ENCODE assay signal across 8 cellular contexts in the genomic region with DNA sequence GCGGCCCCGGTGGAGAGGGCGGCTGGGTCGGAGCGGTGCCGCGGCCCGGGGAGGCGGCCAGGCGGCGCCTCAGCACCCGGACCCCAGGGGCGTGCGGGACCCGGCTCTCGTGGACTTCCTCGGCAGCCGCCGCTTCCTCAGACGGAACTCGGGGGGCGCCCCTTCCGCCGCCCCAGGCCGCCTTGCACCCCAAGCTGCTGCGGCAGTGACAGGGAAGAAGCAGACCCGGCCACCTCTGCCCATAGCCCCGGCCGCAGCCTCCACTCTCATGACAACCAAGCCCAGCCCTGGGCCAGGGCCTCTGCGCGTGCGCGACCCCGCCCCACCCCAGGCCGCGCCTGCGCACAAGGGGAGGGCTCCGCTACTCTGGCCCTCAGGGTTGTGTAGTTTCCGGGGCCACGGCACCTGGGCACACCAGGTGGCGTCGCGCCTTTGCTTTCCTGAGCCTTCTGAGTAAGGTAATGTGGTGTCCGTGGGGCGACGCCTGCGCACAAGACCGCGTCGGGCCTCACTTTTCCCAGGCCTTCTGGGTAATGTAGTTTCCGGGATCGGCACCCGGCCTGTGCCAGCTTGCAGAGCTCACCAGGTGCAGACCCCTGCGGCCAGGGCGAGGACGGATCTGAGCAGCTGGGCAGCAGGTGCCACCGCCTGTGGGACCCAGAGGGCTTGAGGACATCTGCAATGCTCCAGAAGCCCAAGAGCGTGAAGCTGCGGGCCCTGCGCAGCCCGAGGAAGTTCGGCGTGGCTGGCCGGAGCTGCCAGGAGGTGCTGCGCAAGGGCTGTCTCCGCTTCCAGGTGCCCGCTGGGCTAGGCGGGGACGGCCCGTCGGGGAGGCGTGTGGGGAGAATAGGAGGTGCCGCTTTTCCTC. TPM values are rescaled to one million over a fixed set of nuclear protein-coding genes. Genes with fewer than 3 reads are reported as not detected.
DNase-seq lines count a peak whose midpoint lies in the region; ATAC-seq, FAIRE-seq and TF ChIP-seq lines count a peak whose summit lies in the region.

A gene (minus strand): TSS at position 289 of the 868 bp plus-strand sequence. CDS start 4,804 bp downstream, outside the sequence.
A gene with protein sequence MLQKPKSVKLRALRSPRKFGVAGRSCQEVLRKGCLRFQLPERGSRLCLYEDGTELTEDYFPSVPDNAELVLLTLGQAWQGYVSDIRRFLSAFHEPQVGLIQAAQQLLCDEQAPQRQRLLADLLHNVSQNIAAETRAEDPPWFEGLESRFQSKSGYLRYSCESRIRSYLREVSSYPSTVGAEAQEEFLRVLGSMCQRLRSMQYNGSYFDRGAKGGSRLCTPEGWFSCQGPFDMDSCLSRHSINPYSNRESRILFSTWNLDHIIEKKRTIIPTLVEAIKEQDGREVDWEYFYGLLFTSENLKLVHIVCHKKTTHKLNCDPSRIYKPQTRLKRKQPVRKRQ (plus strand): TSS at position 554 of the 868 bp plus-strand sequence. CDS start 128 bp downstream, at position 682.

- H3K27ac ChIP-seq in BLaER1 (peak within 1 kb of the TSS; percentile 83), left lung (peak within 1 kb of the TSS; percentile 63 to 89)

- peaks cover 72% of the 10 kb centered on the region for H4K20me1 ChIP-seq in BLaER1

- peak within 1 kb of the TSS; percentile 97 for H3K4me3 Mint-ChIP-seq in dendritic cell treated with granulocyte-macrophage colony-stimulating factor and Interleukin-4, amounts not matched to agents 40 ng/mL and 50 ng/mL, for 4 days

- no peaks in the 10 kb centered on the region for H3K27me3 Mint-ChIP-seq in dendritic cell treated with granulocyte-macrophage colony-stimulating factor and Interleukin-4, amounts not matched to agents 40 ng/mL and 50 ng/mL, for 4 days

- peak within 1 kb of the TSS; percentile 88 for H3K27ac Mint-ChIP-seq in dendritic cell treated with granulocyte-macrophage colony-stimulating factor and Interleukin-4, amounts not matched to agents 40 ng/mL and 50 ng/mL, for 4 days

- no peaks in the 10 kb centered on the region for H3K9me3 ChIP-seq in BLaER1
- H3K9me3 ChIP-seq in left lung = no peaks in the 10 kb centered on the region

- peaks cover 8% of the 10 kb centered on the region for H3K36me3 Mint-ChIP-seq in dendritic cell treated with granulocyte-macrophage colony-stimulating factor and Interleukin-4, amounts not matched to agents 40 ng/mL and 50 ng/mL, for 4 days (ENCODE audit: low read depth)

- H3K4me1 ChIP-seq in BLaER1 (peaks cover 32% of the 10 kb centered on the region), left lung (peaks cover 17 to 31% of the 10 kb centered on the region in 2 donors)

- H3K36me3 ChIP-seq in BLaER1 (peaks cover 19% of the 10 kb centered on the region; the same call in 1 of the 2 replicates), left lung (peaks cover 0 to under 1% of the 10 kb centered on the region in 2 donors)

- peak; percentile 98 for FAIRE-seq in GM19239 (lab: Jason Lieb, UNC)

- H3K4me2 ChIP-seq in BLaER1 = peak within 1 kb of the TSS; percentile 92

- peak within 1 kb of the TSS; percentile 85 for H3K4me3 ChIP-seq in BLaER1
- H3K4me3 ChIP-seq in left lung = peak within 1 kb of the TSS; percentile 95

- DNase-seq in GM19239 (ENCODE audit: insufficient read length, low spot score) = peak; percentile 100
- peak; percentile 97 for DNase-seq in NCI-H69 (lab: John Stamatoyannopoulos, UW)
- DNase-seq in activated CD4-positive, alpha-beta T cell treated with anti-CD3 and anti-CD28 coated beads, Interleukin-2, amount 50 U/mL, for 1 hour = peak; percentile 96
- peak; percentile 94 to 97 for DNase-seq in left lung
- peak; percentile 90 to 91 for DNase-seq in stimulated activated CD4-positive, alpha-beta T cell treated with anti-CD3 and anti-CD28 coated beads, Interleukin-2, amount 100 ng/mL, for 48 hours

- H3K9ac ChIP-seq in BLaER1 = peak within 1 kb of the TSS; percentile 83

- no peak for TF ChIP-seq CTCF in left lung (IDR thresholded peaks at IDR 0.05)

- ATAC-seq in HG03457 (IDR thresholded peaks at IDR 0.05; ENCODE audit: unreplicated experiment) (peak; percentile 94), left lung (peak; percentile 95)

- peaks cover 37% of the 10 kb centered on the region for H3K4me1 Mint-ChIP-seq in dendritic cell treated with granulocyte-macrophage colony-stimulating factor and Interleukin-4, amounts not matched to agents 40 ng/mL and 50 ng/mL, for 4 days (ENCODE audit: low read depth)

- no peaks in the 10 kb centered on the region for H3K9me3 Mint-ChIP-seq in dendritic cell treated with granulocyte-macrophage colony-stimulating factor and Interleukin-4, amounts not matched to agents 40 ng/mL and 50 ng/mL, for 4 days

- H3K27me3 ChIP-seq in BLaER1 (no peaks in the 10 kb centered on the region), left lung (no peaks in the 10 kb centered on the region)

- intact Hi-C loops in dendritic cell treated with granulocyte-macrophage colony-stimulating factor and Interleukin-4, amounts not matched to agents 40 ng/mL and 50 ng/mL, for 4 days (cut with micrococcal nuclease) = loop anchor here (1.0 to 2.0 kb wide), 2 partner anchors 34 to 43 kb away; a partner anchor contains a TSS
- intact Hi-C loops in left lung (cut with DNase I) = no loop called here

RNA-seq across cellular contexts. Expression of the first gene that starts in this region (rescaled TPM):
- 10 to 100 TPM; 44.8 to 49.5 TPM for total RNA-seq in left lung

RNA-seq across cellular contexts. Expression of the second gene that starts in this region (rescaled TPM):
- total RNA-seq in left lung = 1 to 10 TPM; 5.4 to 8.9 TPM

Comparison
In these comparisons a context has a peak if more than half of its experiments do, and no peak if none do; other contexts are left out.
1. Peak in every context shown above with its lines: DNase-seq, ATAC-seq, H3K4me3 ChIP-seq and H3K27ac ChIP-seq.